21 cellular contexts compared by ENCODE assay signal in the genomic region with DNA sequence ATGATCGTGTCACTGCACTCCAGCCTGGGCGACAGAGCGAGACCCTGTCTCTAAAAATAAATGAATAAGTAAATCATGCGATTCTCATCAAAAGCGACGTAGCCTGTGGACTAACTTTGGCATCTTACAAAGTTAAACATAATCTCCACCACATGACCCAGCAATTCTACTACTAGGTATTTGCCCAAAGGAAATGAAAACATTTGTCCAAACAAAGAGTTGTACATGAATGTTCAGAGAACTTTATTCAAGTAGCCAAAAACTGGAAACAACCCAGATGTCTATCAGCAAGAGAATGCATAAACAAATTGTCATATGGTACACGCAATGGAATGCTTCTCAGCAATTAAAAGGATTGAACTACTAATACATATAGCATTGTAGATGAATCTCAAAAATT.
A peak's percentile ranks its signal among the peaks of the same experiment; 100 is the strongest.
DNase-seq lines count a peak whose midpoint lies in the region; ATAC-seq, FAIRE-seq and TF ChIP-seq lines count a peak whose summit lies in the region.
"Had no signal": no experiment of that assay in that cellular context is flagged by ENCODE, and none has a peak within 500 bp of the region (broad histone marks: within the 10 kb centered on the region; RNA-seq: fewer than 3 reads in every experiment).

No MANE protein-coding gene starts in this region.

- no peak for TF ChIP-seq CTCF in HFF-Myc (IDR thresholded peaks at IDR 0.05; ENCODE audit: low read depth, low read length, missing control alignments)
- no peak for TF ChIP-seq CTCF in fibroblast of the aortic adventitia (IDR thresholded peaks at IDR 0.05; ENCODE audit: insufficient read depth, low read length)

- no peak for FAIRE-seq in small intestine (lab: Jason Lieb, UNC)

- no peak for ATAC-seq in GM21526 (IDR thresholded peaks at IDR 0.05; ENCODE audit: low FRiP score, unreplicated experiment)
- ATAC-seq: activated CD4-positive, CD25-positive, alpha-beta regulatory T cell treated with anti-CD3 and anti-CD28 coated beads, Interleukin-2, amount 50 U/mL, for 24 hours; heart left ventricle; stimulated activated memory B cell treated with anti-CD40 and anti-IgM and Interleukin-4, amounts not matched to agents 10 μg/mL and 1 μg/mL and 100 μg/mL, for 72 hours had no signal

- H3K27me3 ChIP-seq in skeletal muscle satellite cell (ENCODE audit: control insufficient read depth, insufficient read depth, low read length) (no peaks in the 10 kb centered on the region), small intestine (ENCODE audit: control insufficient read depth in 2 of 2, insufficient read depth in 2 of 2, low read length in 2 of 2) (no peaks in the 10 kb centered on the region)
- H3K27me3 ChIP-seq: cardiac muscle cell, heart left ventricle, tibial nerve had no signal

- H3K9me3 ChIP-seq in skeletal muscle satellite cell (replicated peaks; ENCODE audit: low read length) (no peaks in the 10 kb centered on the region), small intestine (ENCODE audit: control insufficient read depth, low read depth) (no peaks in the 10 kb centered on the region)
- H3K9me3 ChIP-seq: heart left ventricle, mucosa of descending colon, tibial nerve had no signal

- peak overlapping the region; percentile 26 for H3K4me2 ChIP-seq in skeletal muscle satellite cell (ENCODE audit: low read length)

- no peaks in the 10 kb centered on the region for H3K36me3 ChIP-seq in skeletal muscle satellite cell (ENCODE audit: insufficient read depth, low read length)
- H3K36me3 ChIP-seq in small intestine (ENCODE audit: control insufficient read depth in 2 of 2, insufficient read depth in 2 of 2, low read length in 2 of 2): no peaks in the 10 kb centered on the region
- H3K36me3 ChIP-seq: cardiac muscle cell, heart left ventricle, tibial nerve had no signal

- H3K9ac ChIP-seq in skeletal muscle satellite cell (ENCODE audit: low read depth, low read length): peak overlapping the region; percentile 61

- H3K27ac ChIP-seq in small intestine (ENCODE audit: low read depth in 1 of 2, low read length in 1 of 2): no peak overlapping the region
- H3K27ac ChIP-seq: cardiac muscle cell, heart left ventricle, tibial nerve had no signal

- H3K4me1 ChIP-seq in skeletal muscle satellite cell (ENCODE audit: control insufficient read depth, insufficient read depth, low read length) (peaks cover 57% of the 10 kb centered on the region), small intestine (ENCODE audit: control insufficient read depth in 2 of 2, insufficient read depth in 1 of 2, low read depth in 1 of 2, low read length in 1 of 2) (peaks cover 0 to 8% of the 10 kb centered on the region in 2 donors)

- H3K4me3 ChIP-seq in HFF-Myc (replicated peaks; ENCODE audit: low read depth, low read length) (no peak overlapping the region), fibroblast of the aortic adventitia (ENCODE audit: low read depth, low read length) (no peak overlapping the region), skeletal muscle satellite cell (ENCODE audit: low read length) (no peak overlapping the region), small intestine (ENCODE audit: low read depth in 1 of 2, low read length in 2 of 2) (no peak overlapping the region)
- H3K4me3 ChIP-seq: cardiac muscle cell, heart left ventricle, mucosa of descending colon, skin epidermis, tibial nerve had no signal

- 60 to 86% (median 75%) methylated on average over 7 of the region's 7 CpGs for WGBS in small intestine, 3 donors

- DNase-seq in HFF-Myc (ENCODE audit: extremely low read depth, low read depth) (peak; percentile 78), astrocyte of the hippocampus (ENCODE audit: low read depth, low spot score) (peak; percentile 62), fibroblast of the aortic adventitia (ENCODE audit: low read depth) (peak; percentile 57), small intestine (no peak), NCI-H524 treated with DMSO at 0.1 percent for 48 hours (lab: John Stamatoyannopoulos, UW) (no peak), AG08396 (ENCODE audit: low spot score) (no peak)
- DNase-seq: activated naive CD4-positive, alpha-beta T cell treated with Interleukin-2 at 50 U/mL for 16 hours; CD4-positive, alpha-beta T cell; effector memory CD4-positive, alpha-beta T cell; H7; heart left ventricle; islet precursor cell; NCI-H2107 had no signal

Comparison
In these comparisons a context has a peak if more than half of its experiments do, and no peak if none do; other contexts are left out.
1. DNase-seq: peak in HFF-Myc (single experiment), astrocyte of the hippocampus (single experiment) and fibroblast of the aortic adventitia (single experiment); none in small intestine (single experiment), NCI-H524 treated with DMSO at 0.1 percent for 48 hours (single experiment) and AG08396 (single experiment).